Comparison of ENCODE assay signal across 2 cellular contexts in genomic region chr15:67106764-67107013, GRCh38.
TF ChIP-seq lines count a peak whose summit lies in the region.

No MANE protein-coding gene starts in this region.

TF ChIP-seq in SK-N-SH, 30 proteins besides CTCF, POLR2A, EP300 and RAD21:
- TF ChIP-seq, protein P1, sequence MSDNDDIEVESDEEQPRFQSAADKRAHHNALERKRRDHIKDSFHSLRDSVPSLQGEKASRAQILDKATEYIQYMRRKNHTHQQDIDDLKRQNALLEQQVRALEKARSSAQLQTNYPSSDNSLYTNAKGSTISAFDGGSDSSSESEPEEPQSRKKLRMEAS (IDR thresholded peaks at IDR 0.05; ENCODE audit: low read depth): no peak
- no peak for TF ChIP-seq EZH2phosphoT487 (IDR thresholded peaks at IDR 0.05; ENCODE audit: borderline replicate concordance, low read depth)
- TF ChIP-seq MEF2A (IDR thresholded peaks at IDR 0.05; ENCODE audit: borderline replicate concordance, low read depth): no peak
- no peak for TF ChIP-seq SIN3A (IDR thresholded peaks at IDR 0.05; ENCODE audit: borderline replicate concordance, low read depth, low read length)
- TF ChIP-seq ZBTB33 (IDR thresholded peaks at IDR 0.05; ENCODE audit: borderline replicate concordance, low read depth): no peak
- TF ChIP-seq MXI1 (IDR thresholded peaks at IDR 0.05; ENCODE audit: low read depth, low read length): no peak
- TF ChIP-seq IRF3 (IDR thresholded peaks at IDR 0.05; ENCODE audit: low read depth, low read length): no peak
- no peak for TF ChIP-seq USF1 (IDR thresholded peaks at IDR 0.05; ENCODE audit: borderline replicate concordance, low read depth)
- TF ChIP-seq, protein P2, sequence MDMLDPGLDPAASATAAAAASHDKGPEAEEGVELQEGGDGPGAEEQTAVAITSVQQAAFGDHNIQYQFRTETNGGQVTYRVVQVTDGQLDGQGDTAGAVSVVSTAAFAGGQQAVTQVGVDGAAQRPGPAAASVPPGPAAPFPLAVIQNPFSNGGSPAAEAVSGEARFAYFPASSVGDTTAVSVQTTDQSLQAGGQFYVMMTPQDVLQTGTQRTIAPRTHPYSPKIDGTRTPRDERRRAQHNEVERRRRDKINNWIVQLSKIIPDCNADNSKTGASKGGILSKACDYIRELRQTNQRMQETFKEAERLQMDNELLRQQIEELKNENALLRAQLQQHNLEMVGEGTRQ (IDR thresholded peaks at IDR 0.05; ENCODE audit: borderline replicate concordance, low read depth, low read length): no peak
- no peak for TF ChIP-seq CHD2 (IDR thresholded peaks at IDR 0.05; ENCODE audit: low read length, partially characterized antibody)
TF ChIP-seq in SK-N-SH: peak in this region for 0.

TF ChIP-seq in SK-N-SH treated with all-trans-retinoic acid at 6 μM for 48 hours, 23 proteins besides CTCF, POLR2A, EP300 and RAD21:
- TF ChIP-seq SNAI2 (CRISPR knock-in tag; IDR thresholded peaks at IDR 0.05): no peak
- no peak for TF ChIP-seq ISL1 (CRISPR knock-in tag; IDR thresholded peaks at IDR 0.05)
- no peak for TF ChIP-seq PPARA (CRISPR knock-in tag; IDR thresholded peaks at IDR 0.05; ENCODE audit: borderline replicate concordance)
- no peak for TF ChIP-seq RARB (CRISPR knock-in tag; IDR thresholded peaks at IDR 0.05)
- TF ChIP-seq OSR1 (CRISPR knock-in tag; IDR thresholded peaks at IDR 0.05): no peak
- TF ChIP-seq, protein P3, sequence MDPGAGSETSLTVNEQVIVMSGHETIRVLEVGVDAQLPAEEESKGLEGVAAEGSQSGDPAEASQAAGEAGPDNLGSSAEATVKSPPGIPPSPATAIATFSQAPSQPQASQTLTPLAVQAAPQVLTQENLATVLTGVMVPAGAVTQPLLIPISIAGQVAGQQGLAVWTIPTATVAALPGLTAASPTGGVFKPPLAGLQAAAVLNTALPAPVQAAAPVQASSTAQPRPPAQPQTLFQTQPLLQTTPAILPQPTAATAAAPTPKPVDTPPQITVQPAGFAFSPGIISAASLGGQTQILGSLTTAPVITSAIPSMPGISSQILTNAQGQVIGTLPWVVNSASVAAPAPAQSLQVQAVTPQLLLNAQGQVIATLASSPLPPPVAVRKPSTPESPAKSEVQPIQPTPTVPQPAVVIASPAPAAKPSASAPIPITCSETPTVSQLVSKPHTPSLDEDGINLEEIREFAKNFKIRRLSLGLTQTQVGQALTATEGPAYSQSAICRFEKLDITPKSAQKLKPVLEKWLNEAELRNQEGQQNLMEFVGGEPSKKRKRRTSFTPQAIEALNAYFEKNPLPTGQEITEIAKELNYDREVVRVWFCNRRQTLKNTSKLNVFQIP (CRISPR knock-in tag; IDR thresholded peaks at IDR 0.05; ENCODE audit: borderline replicate concordance, low read depth): no peak
- TF ChIP-seq, protein P4, sequence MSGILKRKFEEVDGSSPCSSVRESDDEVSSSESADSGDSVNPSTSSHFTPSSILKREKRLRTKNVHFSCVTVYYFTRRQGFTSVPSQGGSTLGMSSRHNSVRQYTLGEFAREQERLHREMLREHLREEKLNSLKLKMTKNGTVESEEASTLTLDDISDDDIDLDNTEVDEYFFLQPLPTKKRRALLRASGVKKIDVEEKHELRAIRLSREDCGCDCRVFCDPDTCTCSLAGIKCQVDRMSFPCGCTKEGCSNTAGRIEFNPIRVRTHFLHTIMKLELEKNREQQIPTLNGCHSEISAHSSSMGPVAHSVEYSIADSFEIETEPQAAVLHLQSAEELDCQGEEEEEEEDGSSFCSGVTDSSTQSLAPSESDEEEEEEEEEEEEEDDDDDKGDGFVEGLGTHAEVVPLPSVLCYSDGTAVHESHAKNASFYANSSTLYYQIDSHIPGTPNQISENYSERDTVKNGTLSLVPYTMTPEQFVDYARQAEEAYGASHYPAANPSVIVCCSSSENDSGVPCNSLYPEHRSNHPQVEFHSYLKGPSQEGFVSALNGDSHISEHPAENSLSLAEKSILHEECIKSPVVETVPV (CRISPR knock-in tag; IDR thresholded peaks at IDR 0.05): no peak
- no peak for TF ChIP-seq ARNTL (CRISPR knock-in tag; IDR thresholded peaks at IDR 0.05; ENCODE audit: borderline replicate concordance, low read depth)
- TF ChIP-seq ZNF8 (CRISPR knock-in tag; IDR thresholded peaks at IDR 0.05): no peak
- TF ChIP-seq TOX (CRISPR knock-in tag; IDR thresholded peaks at IDR 0.05; ENCODE audit: borderline replicate concordance): no peak
- TF ChIP-seq ZNF565 (CRISPR knock-in tag; conservative IDR thresholded peaks at IDR 0.05; ENCODE audit: low read depth): no peak
- no peak; the same call in 1 of the 2 replicates for TF ChIP-seq CSDC2 (CRISPR knock-in tag; IDR thresholded peaks at IDR 0.05)
- TF ChIP-seq TSHZ2 (CRISPR knock-in tag; IDR thresholded peaks at IDR 0.05): no peak
TF ChIP-seq in SK-N-SH treated with all-trans-retinoic acid at 6 μM for 48 hours: peak in this region for 0.
